Comparison of ENCODE assay signal across 2 cellular contexts in genomic region chr2:238015705-238016104, GRCh38.
TF ChIP-seq lines count a peak whose summit lies in the region.

No MANE protein-coding gene starts in this region.

TF ChIP-seq in GM23338, 12 proteins besides CTCF, POLR2A, EP300 and RAD21:
- no peak for TF ChIP-seq REST (IDR thresholded peaks at IDR 0.05; ENCODE audit: unreplicated experiment)
- TF ChIP-seq CREB1 (CRISPR knock-in tag; IDR thresholded peaks at IDR 0.05; ENCODE audit: low read depth) = no peak
- no peak for TF ChIP-seq EZH2 (IDR thresholded peaks at IDR 0.05; ENCODE audit: low read depth, unreplicated experiment)
- TF ChIP-seq ZNF114 (CRISPR knock-in tag; IDR thresholded peaks at IDR 0.05) = no peak
- no peak for TF ChIP-seq STAT1 (IDR thresholded peaks at IDR 0.05; ENCODE audit: unreplicated experiment)
- no peak for TF ChIP-seq ZNF331 (CRISPR knock-in tag; IDR thresholded peaks at IDR 0.05; ENCODE audit: low read depth)
- TF ChIP-seq ETS1 (IDR thresholded peaks at IDR 0.05) = no peak
- no peak for TF ChIP-seq EZH2phosphoT487 (IDR thresholded peaks at IDR 0.05; ENCODE audit: unreplicated experiment)
- TF ChIP-seq NANOG (IDR thresholded peaks at IDR 0.05; ENCODE audit: borderline replicate concordance) = no peak
- TF ChIP-seq, protein P1, sequence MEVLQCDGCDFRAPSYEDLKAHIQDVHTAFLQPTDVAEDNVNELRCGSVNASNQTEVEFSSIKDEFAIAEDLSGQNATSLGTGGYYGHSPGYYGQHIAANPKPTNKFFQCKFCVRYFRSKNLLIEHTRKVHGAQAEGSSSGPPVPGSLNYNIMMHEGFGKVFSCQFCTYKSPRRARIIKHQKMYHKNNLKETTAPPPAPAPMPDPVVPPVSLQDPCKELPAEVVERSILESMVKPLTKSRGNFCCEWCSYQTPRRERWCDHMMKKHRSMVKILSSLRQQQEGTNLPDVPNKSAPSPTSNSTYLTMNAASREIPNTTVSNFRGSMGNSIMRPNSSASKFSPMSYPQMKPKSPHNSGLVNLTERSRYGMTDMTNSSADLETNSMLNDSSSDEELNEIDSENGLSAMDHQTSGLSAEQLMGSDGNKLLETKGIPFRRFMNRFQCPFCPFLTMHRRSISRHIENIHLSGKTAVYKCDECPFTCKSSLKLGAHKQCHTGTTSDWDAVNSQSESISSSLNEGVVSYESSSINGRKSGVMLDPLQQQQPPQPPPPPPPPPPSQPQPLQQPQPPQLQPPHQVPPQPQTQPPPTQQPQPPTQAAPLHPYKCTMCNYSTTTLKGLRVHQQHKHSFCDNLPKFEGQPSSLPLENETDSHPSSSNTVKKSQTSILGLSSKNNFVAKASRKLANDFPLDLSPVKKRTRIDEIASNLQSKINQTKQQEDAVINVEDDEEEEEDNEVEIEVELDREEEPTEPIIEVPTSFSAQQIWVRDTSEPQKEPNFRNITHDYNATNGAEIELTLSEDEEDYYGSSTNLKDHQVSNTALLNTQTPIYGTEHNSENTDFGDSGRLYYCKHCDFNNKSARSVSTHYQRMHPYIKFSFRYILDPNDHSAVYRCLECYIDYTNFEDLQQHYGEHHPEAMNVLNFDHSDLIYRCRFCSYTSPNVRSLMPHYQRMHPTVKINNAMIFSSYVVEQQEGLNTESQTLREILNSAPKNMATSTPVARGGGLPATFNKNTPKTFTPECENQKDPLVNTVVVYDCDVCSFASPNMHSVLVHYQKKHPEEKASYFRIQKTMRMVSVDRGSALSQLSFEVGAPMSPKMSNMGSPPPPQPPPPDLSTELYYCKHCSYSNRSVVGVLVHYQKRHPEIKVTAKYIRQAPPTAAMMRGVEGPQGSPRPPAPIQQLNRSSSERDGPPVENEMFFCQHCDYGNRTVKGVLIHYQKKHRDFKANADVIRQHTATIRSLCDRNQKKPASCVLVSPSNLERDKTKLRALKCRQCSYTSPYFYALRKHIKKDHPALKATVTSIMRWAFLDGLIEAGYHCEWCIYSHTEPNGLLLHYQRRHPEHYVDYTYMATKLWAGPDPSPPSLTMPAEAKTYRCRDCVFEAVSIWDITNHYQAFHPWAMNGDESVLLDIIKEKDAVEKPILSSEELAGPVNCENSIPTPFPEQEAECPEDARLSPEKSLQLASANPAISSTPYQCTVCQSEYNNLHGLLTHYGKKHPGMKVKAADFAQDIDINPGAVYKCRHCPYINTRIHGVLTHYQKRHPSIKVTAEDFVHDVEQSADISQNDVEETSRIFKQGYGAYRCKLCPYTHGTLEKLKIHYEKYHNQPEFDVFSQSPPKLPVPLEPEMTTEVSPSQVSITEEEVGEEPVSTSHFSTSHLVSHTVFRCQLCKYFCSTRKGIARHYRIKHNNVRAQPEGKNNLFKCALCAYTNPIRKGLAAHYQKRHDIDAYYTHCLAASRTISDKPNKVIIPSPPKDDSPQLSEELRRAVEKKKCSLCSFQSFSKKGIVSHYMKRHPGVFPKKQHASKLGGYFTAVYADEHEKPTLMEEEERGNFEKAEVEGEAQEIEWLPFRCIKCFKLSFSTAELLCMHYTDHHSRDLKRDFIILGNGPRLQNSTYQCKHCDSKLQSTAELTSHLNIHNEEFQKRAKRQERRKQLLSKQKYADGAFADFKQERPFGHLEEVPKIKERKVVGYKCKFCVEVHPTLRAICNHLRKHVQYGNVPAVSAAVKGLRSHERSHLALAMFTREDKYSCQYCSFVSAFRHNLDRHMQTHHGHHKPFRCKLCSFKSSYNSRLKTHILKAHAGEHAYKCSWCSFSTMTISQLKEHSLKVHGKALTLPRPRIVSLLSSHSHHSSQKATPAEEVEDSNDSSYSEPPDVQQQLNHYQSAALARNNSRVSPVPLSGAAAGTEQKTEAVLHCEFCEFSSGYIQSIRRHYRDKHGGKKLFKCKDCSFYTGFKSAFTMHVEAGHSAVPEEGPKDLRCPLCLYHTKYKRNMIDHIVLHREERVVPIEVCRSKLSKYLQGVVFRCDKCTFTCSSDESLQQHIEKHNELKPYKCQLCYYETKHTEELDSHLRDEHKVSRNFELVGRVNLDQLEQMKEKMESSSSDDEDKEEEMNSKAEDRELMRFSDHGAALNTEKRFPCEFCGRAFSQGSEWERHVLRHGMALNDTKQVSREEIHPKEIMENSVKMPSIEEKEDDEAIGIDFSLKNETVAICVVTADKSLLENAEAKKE (CRISPR knock-in tag; IDR thresholded peaks at IDR 0.05) = no peak
- no peak for TF ChIP-seq JUNB (IDR thresholded peaks at IDR 0.05; ENCODE audit: unreplicated experiment)
- no peak for TF ChIP-seq POLR2AphosphoS5 (IDR thresholded peaks at IDR 0.05; ENCODE audit: low read depth)
TF ChIP-seq in GM23338: peak in this region for 0.

TF ChIP-seq in GM12878, 131 proteins besides CTCF, POLR2A, EP300 and RAD21:
- TF ChIP-seq CREB1 (IDR thresholded peaks at IDR 0.05; ENCODE audit: low read depth) = no peak
- no peak for TF ChIP-seq WRNIP1 (IDR thresholded peaks at IDR 0.05; ENCODE audit: borderline replicate concordance, low read depth, low read length)
- peak; percentile 22; the same call in 1 of the 2 replicates for TF ChIP-seq SMC3 (IDR thresholded peaks at IDR 0.05; ENCODE audit: borderline replicate concordance, low read length)
